Comparison of ENCODE assay signal across 12 cellular contexts in genomic region chr9:97981828-97982164, GRCh38. TPM values are rescaled to one million over a fixed set of nuclear protein-coding genes. Genes with fewer than 3 reads are reported as not detected.
DNase-seq lines count a peak whose midpoint lies in the region; ATAC-seq and TF ChIP-seq lines count a peak whose summit lies in the region.
"Had no signal": no experiment of that assay in that cellular context is flagged by ENCODE, and none has a peak within 500 bp of the region (broad histone marks: within the 10 kb centered on the region; RNA-seq: fewer than 3 reads in every experiment).

No MANE protein-coding gene starts in this region.

- H3K9me3 Mint-ChIP-seq in T-helper 2 cell treated with Interferon-gamma antibody and Interleukin-4, amounts not matched to agents 5 μg/mL and 100 μg/mL, for 36 hours: no peaks in the 10 kb centered on the region

- H2AFZ ChIP-seq in smooth muscle cell (ENCODE audit: low read depth): peak overlapping the region; percentile 1

- H3K9ac ChIP-seq in smooth muscle cell (ENCODE audit: low read depth): no peak overlapping the region

- peaks cover 5% of the 10 kb centered on the region for H3F3A ChIP-seq in smooth muscle cell (ENCODE audit: low read depth)

- peaks cover 18% of the 10 kb centered on the region for H4K20me1 ChIP-seq in smooth muscle cell (ENCODE audit: low read depth)

- H3K27me3 Mint-ChIP-seq in T-helper 2 cell treated with Interferon-gamma antibody and Interleukin-4, amounts not matched to agents 5 μg/mL and 100 μg/mL, for 36 hours (ENCODE audit: low read depth): no peaks in the 10 kb centered on the region

- no peak for DNase-seq in T-helper 2 cell treated with Interferon-gamma antibody and Interleukin-4, amounts not matched to agents 5 μg/mL and 100 μg/mL, for 36 hours (ENCODE audit: low spot score)
- no peak for DNase-seq in T-helper 2 cell
- peak; percentile 65 for DNase-seq in OCI-M1 (lab: John Stamatoyannopoulos, UW)
- DNase-seq in epithelial cell of prostate (ENCODE audit: low read depth, low spot score): no peak
- no peak for DNase-seq in smooth muscle cell (lab: John Stamatoyannopoulos, UW; ENCODE audit: unreplicated experiment)
- no peak for DNase-seq in GM13977 (ENCODE audit: low spot score)
- DNase-seq in left colon: no peak
- DNase-seq: activated CD8-positive, alpha-beta memory T cell treated with anti-CD3 and anti-CD28 coated beads for 24 hours; stimulated activated CD4-positive, alpha-beta T cell treated with anti-CD3 and anti-CD28 coated beads, Interleukin-2, amount 100 ng/mL, for 48 hours had no signal

- H3K4me2 ChIP-seq in smooth muscle cell: peak overlapping the region; percentile 91

- H3K4me3 ChIP-seq in smooth muscle cell: peak overlapping the region; percentile 99

- intact Hi-C loops in left colon (cut with DNase I, micrococcal nuclease): loop anchor here in 1 of 2 donors (10.0 kb wide), 1 partner anchor 57 kb away; the partner anchor contains the start of gene TRMO

- H3K4me1 Mint-ChIP-seq in T-helper 2 cell treated with Interferon-gamma antibody and Interleukin-4, amounts not matched to agents 5 μg/mL and 100 μg/mL, for 36 hours (ENCODE audit: low read depth): peaks cover 25% of the 10 kb centered on the region

- H3K36me3 ChIP-seq in smooth muscle cell (ENCODE audit: low read depth): no peaks in the 10 kb centered on the region

- in situ Hi-C loops in GM13977 (cut with MboI; ENCODE audit: low pct_unique_long_range_greater_than_20kb, low sequenced_read_pairs, unreplicated experiment): no loop called here

- H3K79me2 ChIP-seq in smooth muscle cell (ENCODE audit: low read depth): peaks cover 29% of the 10 kb centered on the region

- H3K27me3 ChIP-seq in smooth muscle cell (ENCODE audit: low read depth): no peaks in the 10 kb centered on the region

- H3K27ac ChIP-seq in epithelial cell of prostate (peak overlapping the region; percentile 92), smooth muscle cell (ENCODE audit: low read depth) (no peak overlapping the region)

- H3K36me3 Mint-ChIP-seq in T-helper 2 cell treated with Interferon-gamma antibody and Interleukin-4, amounts not matched to agents 5 μg/mL and 100 μg/mL, for 36 hours (ENCODE audit: low read depth): peaks cover 5% of the 10 kb centered on the region

- H3K27ac Mint-ChIP-seq in T-helper 2 cell treated with Interferon-gamma antibody and Interleukin-4, amounts not matched to agents 5 μg/mL and 100 μg/mL, for 36 hours: no peak overlapping the region

- H3K4me1 ChIP-seq in smooth muscle cell (ENCODE audit: low read depth): peaks cover 17% of the 10 kb centered on the region

- no peaks in the 10 kb centered on the region for H3K9me3 ChIP-seq in smooth muscle cell (replicated peaks; ENCODE audit: low read depth)

- 61% methylated on average over 4 of the region's 4 CpGs for WGBS in smooth muscle cell (ENCODE audit: low lambda C conversion rate)

- H3K4me3 Mint-ChIP-seq in T-helper 2 cell treated with Interferon-gamma antibody and Interleukin-4, amounts not matched to agents 5 μg/mL and 100 μg/mL, for 36 hours: peak overlapping the region; percentile 84

- no peak for TF ChIP-seq CTCF in smooth muscle cell (IDR thresholded peaks at IDR 0.05; ENCODE audit: borderline replicate concordance, insufficient read depth, poor library complexity, severe bottlenecking)
- no peak for TF ChIP-seq CTCF in GM13977 (IDR thresholded peaks at IDR 0.05; ENCODE audit: extremely low read depth, insufficient read depth, missing control alignments)

- ATAC-seq in GM19463 (IDR thresholded peaks at IDR 0.05; ENCODE audit: unreplicated experiment) (no peak), left colon (no peak)
- ATAC-seq: left lobe of liver had no signal

RNA-seq across cellular contexts. Expression of gene ANP32B, which starts 1.3 kb away (rescaled TPM):
- 11.9 and 21.3 TPM in 2 replicates for total RNA-seq in smooth muscle cell
- 52.4 and 69.8 TPM in 2 replicates for polyA plus RNA-seq in smooth muscle cell
- total RNA-seq in left colon: 100 to 1,000 TPM in 1 of 2 donors, 10 to 100 TPM in 1; 98.2 to 137 TPM

RNA-seq across cellular contexts. Expression of gene HEMGN, which starts 43.8 kb away (rescaled TPM):
- total RNA-seq in smooth muscle cell (not detected in 2 replicates), left colon (not detected)
- polyA plus RNA-seq in smooth muscle cell: not detected in 2 replicates
- polyA plus RNA-seq: AG04450 had no signal

RNA-seq across cellular contexts. Expression of gene TRMO, which starts 59.5 kb away (rescaled TPM):
- total RNA-seq in smooth muscle cell (8.1 and 17.9 TPM in 2 replicates), left colon (10 to 100 TPM; 14.0 to 15.0 TPM)
- 5.5 and 5.8 TPM in 2 replicates for polyA plus RNA-seq in smooth muscle cell
